8 cellular contexts compared by ENCODE assay signal in genomic region chr5:66828551-66829421, GRCh38.
DNase-seq lines count a peak whose midpoint lies in the region; ATAC-seq and TF ChIP-seq lines count a peak whose summit lies in the region.

No MANE protein-coding gene starts in this region.

- TF ChIP-seq CTCF in OCI-LY1 (IDR thresholded peaks at IDR 0.05; ENCODE audit: low read length) (no peak), foreskin keratinocyte (conservative IDR thresholded peaks at IDR 0.05) (no peak)

- no peaks in the 10 kb centered on the region for H3K36me3 ChIP-seq in OCI-LY1 (ENCODE audit: insufficient read depth, low read length)

- H3K9me2 ChIP-seq in OCI-LY1 (ENCODE audit: low read depth, low read length) = no peaks in the 10 kb centered on the region

- peak overlapping the region; percentile 10; the same call in 1 of the 2 replicates for H3K4me2 ChIP-seq in OCI-LY1 (ENCODE audit: low read length)

- no peak overlapping the region for H3K4me3 ChIP-seq in OCI-LY1 (ENCODE audit: low read depth, low read length, poor library complexity, severe bottlenecking)

- no peak overlapping the region for H2AFZ ChIP-seq in OCI-LY1 (ENCODE audit: low read length)

- no peaks in the 10 kb centered on the region for H3K79me2 ChIP-seq in OCI-LY1 (ENCODE audit: insufficient read depth, low read length)

- peaks cover under 1% of the 10 kb centered on the region for H3K36me3 Mint-ChIP-seq in natural killer cell treated with Interleukin-12 subunit alpha and Interleukin-12 subunit beta and Interleukin-15 and Interleukin-18, amount 100 ng/mL, for 72 hours

- H3K27ac ChIP-seq in OCI-LY1 (ENCODE audit: low read depth, low read length, poor library complexity, severe bottlenecking) (no peak overlapping the region), foreskin keratinocyte (peak overlapping the region; percentile 86)

- no peaks in the 10 kb centered on the region for H3K9me3 ChIP-seq in OCI-LY1 (ENCODE audit: low read length)

- peak; percentile 67 for ATAC-seq in HG02981 (IDR thresholded peaks at IDR 0.05; ENCODE audit: unreplicated experiment)
- ATAC-seq in foreskin keratinocyte = peak; percentile 90
- peak; percentile 87 to 92 for ATAC-seq in natural killer cell treated with Interleukin-12 subunit alpha and Interleukin-12 subunit beta and Interleukin-15 and Interleukin-18, amount 100 ng/mL, for 72 hours

- H3K9ac ChIP-seq in OCI-LY1 (ENCODE audit: low read length) = no peak overlapping the region

- H3F3A ChIP-seq in OCI-LY1 (ENCODE audit: insufficient read depth, low read length) = no peaks in the 10 kb centered on the region

- no peaks in the 10 kb centered on the region for H3K9me3 Mint-ChIP-seq in natural killer cell treated with Interleukin-12 subunit alpha and Interleukin-12 subunit beta and Interleukin-15 and Interleukin-18, amount 100 ng/mL, for 72 hours

- peak overlapping the region; percentile 86 to 87 for H3K27ac Mint-ChIP-seq in natural killer cell treated with Interleukin-12 subunit alpha and Interleukin-12 subunit beta and Interleukin-15 and Interleukin-18, amount 100 ng/mL, for 72 hours

- H3K27me3 ChIP-seq in OCI-LY1 (ENCODE audit: insufficient read depth, low read length) = no peaks in the 10 kb centered on the region
- H3K27me3 ChIP-seq in foreskin keratinocyte = no peaks in the 10 kb centered on the region

- no peaks in the 10 kb centered on the region for H4K20me1 ChIP-seq in OCI-LY1 (ENCODE audit: insufficient read depth, low read length)

- H3K4me1 ChIP-seq in OCI-LY1 (ENCODE audit: insufficient read depth, low read length, severe bottlenecking) (no peaks in the 10 kb centered on the region), foreskin keratinocyte (peaks cover 13% of the 10 kb centered on the region)

- H3K4me1 Mint-ChIP-seq in natural killer cell treated with Interleukin-12 subunit alpha and Interleukin-12 subunit beta and Interleukin-15 and Interleukin-18, amount 100 ng/mL, for 72 hours (ENCODE audit: low read depth in 2 of 2) = peaks cover 13 to 58% of the 10 kb centered on the region in 2 donors

- peak overlapping the region; percentile 90 for H3K4me3 Mint-ChIP-seq in natural killer cell treated with Interleukin-12 subunit alpha and Interleukin-12 subunit beta and Interleukin-15 and Interleukin-18, amount 100 ng/mL, for 72 hours

- H3K27me3 Mint-ChIP-seq in natural killer cell treated with Interleukin-12 subunit alpha and Interleukin-12 subunit beta and Interleukin-15 and Interleukin-18, amount 100 ng/mL, for 72 hours = peaks cover 19 to 25% of the 10 kb centered on the region in 2 donors

- DNase-seq in ELF-1 (ENCODE audit: low read depth, low spot score) (peak; percentile 74), foreskin keratinocyte (peak; percentile 82 to 91), superior temporal gyrus (ENCODE audit: extremely low spot score) (peak; percentile 92), NOMO-1 (lab: John Stamatoyannopoulos, UW; ENCODE audit: unreplicated experiment in 2 of 2) (no peak)
- peak; percentile 61 for DNase-seq in activated naive CD4-positive, alpha-beta T cell treated with Interleukin-2 at 50 U/mL for 16 hours
- no peak for DNase-seq in natural killer cell treated with Interleukin-12 subunit alpha and Interleukin-12 subunit beta and Interleukin-15 and Interleukin-18, amount 100 ng/mL, for 72 hours (ENCODE audit: low spot score)

Comparison
In these comparisons a context has a peak if more than half of its experiments do, and no peak if none do; other contexts are left out.
1. DNase-seq: peak in ELF-1 (single experiment), activated naive CD4-positive, alpha-beta T cell treated with Interleukin-2 at 50 U/mL for 16 hours (single experiment), foreskin keratinocyte (2 of 2) and superior temporal gyrus (single experiment); none in natural killer cell treated with Interleukin-12 subunit alpha and Interleukin-12 subunit beta and Interleukin-15 and Interleukin-18, amount 100 ng/mL, for 72 hours (single experiment) and NOMO-1 (0 of 2).
2. Peak in every context shown above with its lines, with median percentiles within 50 percentile points of each other: ATAC-seq.